In the genomic region with DNA sequence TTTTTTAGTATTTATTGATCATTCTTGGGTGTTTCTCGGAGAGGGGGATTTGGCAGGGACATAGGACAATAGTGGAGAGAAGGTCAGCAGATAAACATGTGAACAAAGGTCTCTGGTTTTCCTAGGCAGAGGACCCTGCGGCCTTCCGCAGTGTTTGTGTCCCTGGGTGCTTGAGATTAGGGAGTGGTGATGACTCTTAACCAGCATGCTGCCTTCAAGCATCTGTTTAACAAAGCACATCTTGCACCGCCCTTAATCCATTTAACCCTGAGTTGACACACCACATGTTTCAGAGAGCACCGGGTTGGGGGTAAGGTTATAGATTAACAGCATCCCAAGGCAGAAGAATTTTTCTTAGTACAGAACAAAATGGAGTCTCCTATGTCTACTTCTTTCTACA, we compare ENCODE assay signal across 12 cellular contexts. TPM values are rescaled to one million over a fixed set of nuclear protein-coding genes. Genes with fewer than 3 reads are reported as not detected.
DNase-seq lines count a peak whose midpoint lies in the region; FAIRE-seq and TF ChIP-seq lines count a peak whose summit lies in the region.
"Not testable (repeated sequence)": the region's sequence is repeated elsewhere in the genome, so short reads cannot be mapped to it uniquely, and the experiment has no call there.
"Had no signal": no experiment of that assay in that cellular context is flagged by ENCODE, and none has a peak within 500 bp of the region (broad histone marks: within the 10 kb centered on the region; RNA-seq: fewer than 3 reads in every experiment).

No MANE protein-coding gene starts in this region.

- H2AFZ ChIP-seq in Karpas-422 (ENCODE audit: low read length); keratinocyte (ENCODE audit: control insufficient read depth, low read length): not testable (repeated sequence)

- H3K79me2 ChIP-seq in Karpas-422 (ENCODE audit: low read length); keratinocyte (ENCODE audit: control insufficient read depth, insufficient read depth, low read length): not testable (repeated sequence)

- peak overlapping the region; percentile 2 for H3K27ac Mint-ChIP-seq in progenitor cell of endocrine pancreas

- dilution Hi-C loops in keratinocyte (cut with MboI; ENCODE audit: extremely low pct_ligation_motif_present, low sequenced_read_pairs): loop anchor here (25.0 kb wide), 1 partner anchor 229 kb away; the partner anchor contains the start of gene PPFIA4

- H3K4me3 Mint-ChIP-seq in progenitor cell of endocrine pancreas (ENCODE audit: low read depth): not testable (repeated sequence)

- H3K4me1 ChIP-seq in BLaER1 treated with 17β-estradiol and CSF1 and Interleukin-3, amounts not matched to agents 10 nM and 100 nM: peaks cover 38 to 51% (median 47%) of the 10 kb centered on the region in 10 experiments
- peaks cover 54% of the 10 kb centered on the region for H3K4me1 ChIP-seq in Karpas-422 (ENCODE audit: low read length)
- H3K4me1 ChIP-seq in keratinocyte (ENCODE audit: control insufficient read depth, extremely low read depth, insufficient read depth, low read length): peaks cover 29% of the 10 kb centered on the region

- not testable (repeated sequence) for H3K27me3 ChIP-seq in BLaER1 treated with 17β-estradiol and CSF1 and Interleukin-3, amounts not matched to agents 10 nM and 100 nM; Karpas-422 (ENCODE audit: low read length); WERI-Rb-1 (ENCODE audit: insufficient read depth, low read depth, severe bottlenecking); keratinocyte (ENCODE audit: control insufficient read depth, extremely low read depth, insufficient read depth, low read length)

- not testable (repeated sequence) for H3K36me3 Mint-ChIP-seq in progenitor cell of endocrine pancreas (ENCODE audit: insufficient read depth)

- not testable (repeated sequence) for H3K9me3 ChIP-seq in BLaER1 treated with 17β-estradiol and CSF1 and Interleukin-3, amounts not matched to agents 10 nM and 100 nM (replicated peaks in 1 of 11); Karpas-422 (ENCODE audit: low read length); WERI-Rb-1 (ENCODE audit: severe bottlenecking); keratinocyte (ENCODE audit: control insufficient read depth, low read depth, low read length)

- not testable (repeated sequence) for H3K9me3 Mint-ChIP-seq in progenitor cell of endocrine pancreas (ENCODE audit: low read depth)

- H3K27ac ChIP-seq in BLaER1 treated with 17β-estradiol and CSF1 and Interleukin-3, amounts not matched to agents 10 nM and 100 nM: not testable (repeated sequence)
- H3K27ac ChIP-seq in Karpas-422 (ENCODE audit: low read length) (peak overlapping the region; percentile 60), WERI-Rb-1 (peak overlapping the region; percentile 83), epithelial cell of prostate (peak overlapping the region; percentile 76), keratinocyte (ENCODE audit: control insufficient read depth, insufficient read depth, low read length) (peak overlapping the region; percentile 32)

- not testable (repeated sequence) for TF ChIP-seq CTCF in WERI-Rb-1 (IDR thresholded peaks at IDR 0.05; ENCODE audit: low read depth, low read length); keratinocyte (optimal IDR thresholded peaks at IDR 0.05 in 1 of 3, IDR thresholded peaks at IDR 0.05 in 1 of 3, conservative IDR thresholded peaks at IDR 0.05 in 1 of 3; ENCODE audit: extremely low read depth in 1 of 3, insufficient read depth in 2 of 3, low read length in 3 of 3); progenitor cell of endocrine pancreas (IDR thresholded peaks at IDR 0.05; ENCODE audit: unreplicated experiment)

- peak overlapping the region in 9 of 11 experiments; percentile 6 to 57 (median 42); a peak in 12 of 22 replicates for H3K4me2 ChIP-seq in BLaER1 treated with 17β-estradiol and CSF1 and Interleukin-3, amounts not matched to agents 10 nM and 100 nM
- H3K4me2 ChIP-seq in Karpas-422 (ENCODE audit: low read depth, low read length, poor library complexity, severe bottlenecking): peak overlapping the region; percentile 69
- not testable (repeated sequence) for H3K4me2 ChIP-seq in keratinocyte (ENCODE audit: control insufficient read depth, extremely low read depth, insufficient read depth, low read depth, low read length)

- not testable (repeated sequence) for DNase-seq in Karpas-422; WERI-Rb-1; epithelial cell of prostate (ENCODE audit: low read depth, low spot score); keratinocyte (ENCODE audit: low read depth, low spot score); progenitor cell of endocrine pancreas (ENCODE audit: low spot score, unreplicated experiment)

- not testable (repeated sequence) for H3K4me1 Mint-ChIP-seq in progenitor cell of endocrine pancreas (ENCODE audit: low read depth)

- not testable (repeated sequence) for H3K27me3 Mint-ChIP-seq in progenitor cell of endocrine pancreas

- H3K9ac ChIP-seq in BLaER1 treated with 17β-estradiol and CSF1 and Interleukin-3, amounts not matched to agents 10 nM and 100 nM; Karpas-422 (ENCODE audit: low read length); keratinocyte (ENCODE audit: control insufficient read depth, extremely low read depth, insufficient read depth, low read length): not testable (repeated sequence)

- H4K20me1 ChIP-seq in BLaER1 treated with 17β-estradiol and CSF1 and Interleukin-3, amounts not matched to agents 10 nM and 100 nM; Karpas-422 (ENCODE audit: insufficient read depth, low read depth, low read length); keratinocyte (ENCODE audit: control insufficient read depth, extremely low read depth, insufficient read depth, low read length): not testable (repeated sequence)

- FAIRE-seq in keratinocyte (lab: Jason Lieb, UNC): not testable (repeated sequence)

- H3K4me3 ChIP-seq in BLaER1 treated with 17β-estradiol and CSF1 and Interleukin-3, amounts not matched to agents 10 nM and 100 nM; WERI-Rb-1 (ENCODE audit: low read depth, low read length); keratinocyte (ENCODE audit: control insufficient read depth in 2 of 3, extremely low read depth in 1 of 3, insufficient read depth in 2 of 3, low read depth in 1 of 3, low read length in 3 of 3): not testable (repeated sequence)
- 0 out of 2 replicates have a peak overlapping the region, but pooled peaks have one; percentile 40 for H3K4me3 ChIP-seq in Karpas-422 (ENCODE audit: low read length)

- not testable (repeated sequence) for H3K9me1 ChIP-seq in keratinocyte (ENCODE audit: control insufficient read depth, extremely low read depth, insufficient read depth, low read length)

- not testable (repeated sequence) for H3K36me3 ChIP-seq in BLaER1 treated with 17β-estradiol and CSF1 and Interleukin-3, amounts not matched to agents 10 nM and 100 nM; Karpas-422 (ENCODE audit: insufficient read depth, low read length); WERI-Rb-1; keratinocyte (ENCODE audit: control insufficient read depth in 2 of 2, extremely low read depth in 1 of 2, insufficient read depth in 2 of 2, low read length in 2 of 2)

- not testable (repeated sequence) for H3K9me2 ChIP-seq in Karpas-422 (replicated peaks; ENCODE audit: insufficient read depth, low read length)

RNA-seq across cellular contexts. Expression of gene CHIT1, which starts 36.7 kb away (rescaled TPM):
- total RNA-seq in Karpas-422 (2014; rRNA removed; shearing (Covaris generic); ENCODE audit: low replicate concordance): 0.89 and 15.2 TPM in 2 replicates
- 0.14 TPM in 1 of 3 replicates, not detected in the others for polyA plus RNA-seq in keratinocyte
- not detected for polyA plus RNA-seq in keratinocyte (2011; ENCODE audit: low read depth)
- polyA plus RNA-seq in keratinocyte (2011; cell fraction: cytosol; rRNA removed): not detected in 2 replicates
- polyA plus RNA-seq in keratinocyte (2011; cell fraction: nucleus; rRNA removed): 0.06 and 0.08 TPM in 2 replicates
- not detected in 2 replicates for polyA plus RNA-seq in keratinocyte (2012; ENCODE audit: low replicate concordance)
- 0.03 TPM in 2 of 3 replicates, not detected in the other for polyA minus RNA-seq in keratinocyte
- polyA minus RNA-seq in keratinocyte (2011; cell fraction: cytosol; rRNA and poly(A)+ RNA removed): not detected
- polyA minus RNA-seq in keratinocyte (2011; cell fraction: nucleus; rRNA and poly(A)+ RNA removed): 0.16 TPM in 1 of 2 replicates, not detected in the other
- total RNA-seq in progenitor cell of endocrine pancreas: 0.14 and 0.95 TPM in 2 replicates
- total RNA-seq: A172, A673, Calu3, H1, H7 had no signal
- polyA plus RNA-seq: CD4-positive, alpha-beta memory T cell; H1 had no signal

RNA-seq across cellular contexts. Expression of gene BTG2, which starts 39.2 kb away (rescaled TPM):
- total RNA-seq in Karpas-422 (2014; rRNA removed; shearing (Covaris generic); ENCODE audit: low replicate concordance): 245 and 258 TPM in 2 replicates
- 52.4 to 230 TPM (median 117 TPM) in 3 replicates for polyA plus RNA-seq in keratinocyte
- 28.0 TPM for polyA plus RNA-seq in keratinocyte (2011; ENCODE audit: low read depth)
- 84.3 and 101 TPM in 2 replicates for polyA plus RNA-seq in keratinocyte (2011; cell fraction: cytosol; rRNA removed)
- 278 and 325 TPM in 2 replicates for polyA plus RNA-seq in keratinocyte (2011; cell fraction: nucleus; rRNA removed)
- polyA plus RNA-seq in keratinocyte (2012; ENCODE audit: low replicate concordance): 34.6 and 187 TPM in 2 replicates
- polyA minus RNA-seq in keratinocyte: 23.8 to 191 TPM (median 82.3 TPM) in 3 replicates
- 155 TPM for polyA minus RNA-seq in keratinocyte (2011; cell fraction: cytosol; rRNA and poly(A)+ RNA removed)
- polyA minus RNA-seq in keratinocyte (2011; cell fraction: nucleus; rRNA and poly(A)+ RNA removed): 145 and 173 TPM in 2 replicates
- total RNA-seq in progenitor cell of endocrine pancreas: 103 and 110 TPM in 2 replicates
